Comparison of ENCODE assay signal across 17 cellular contexts in genomic region chr2:229096667-229097066, GRCh38.
DNase-seq lines count a peak whose midpoint lies in the region; TF ChIP-seq lines count a peak whose summit lies in the region.
"Had no signal": no experiment of that assay in that cellular context is flagged by ENCODE, and none has a peak within 500 bp of the region (broad histone marks: within the 10 kb centered on the region; RNA-seq: fewer than 3 reads in every experiment).

No MANE protein-coding gene starts in this region.

- intact Hi-C loops in adrenal gland (cut with DNase I) = no loop called here

- H3K27me3 ChIP-seq in smooth muscle cell (ENCODE audit: low read depth) (no peaks in the 10 kb centered on the region), adrenal gland (no peaks in the 10 kb centered on the region)
- H3K27me3 ChIP-seq: SJSA1 had no signal

- TF ChIP-seq CTCF in smooth muscle cell (IDR thresholded peaks at IDR 0.05; ENCODE audit: borderline replicate concordance, insufficient read depth, poor library complexity, severe bottlenecking) = no peak
- TF ChIP-seq CTCF in adrenal gland (IDR thresholded peaks at IDR 0.05) = no peak

- H3K27ac ChIP-seq in smooth muscle cell (ENCODE audit: low read depth) = no peak overlapping the region
- H3K27ac ChIP-seq in adrenal gland = no peak overlapping the region
- H3K27ac ChIP-seq: C4-2B, SJSA1 had no signal

- H4K20me1 ChIP-seq in smooth muscle cell (ENCODE audit: low read depth) = peaks cover under 1% of the 10 kb centered on the region

- no peaks in the 10 kb centered on the region for H3F3A ChIP-seq in smooth muscle cell (ENCODE audit: low read depth)

- H3K9ac ChIP-seq in smooth muscle cell (ENCODE audit: low read depth) = no peak overlapping the region

- DNase-seq in NCI-H2029 treated with DMSO at 0.1 percent for 48 hours (lab: John Stamatoyannopoulos, UW) (peak; percentile 6), NCI-H2029 (lab: John Stamatoyannopoulos, UW) (no peak), RPMI7951 (ENCODE audit: low read depth) (peak; percentile 27), fibroblast of gingiva (ENCODE audit: low read depth) (peak; percentile 12), smooth muscle cell (lab: John Stamatoyannopoulos, UW; ENCODE audit: unreplicated experiment) (no peak), adrenal gland (no peak), amniotic stem cell (lab: John Stamatoyannopoulos, UW) (no peak)
- no peak for DNase-seq in activated T-cell treated with anti-CD3 and anti-CD28 coated beads, Interleukin-2, amount 50 U/mL, for 48 hours
- DNase-seq: 8988T, DMS153, GDM1, NCI-H1436 treated with DMSO at 0.1 percent for 48 hours, NCI-H2171, NCI-H524 treated with DMSO at 0.1 percent for 48 hours, RPMI8226 had no signal

- no peak for TF ChIP-seq POLR2A in adrenal gland (IDR thresholded peaks at IDR 0.05)

- H3K79me2 ChIP-seq in smooth muscle cell (ENCODE audit: low read depth) = peaks cover 5% of the 10 kb centered on the region

- H3K4me1 ChIP-seq in smooth muscle cell (ENCODE audit: low read depth) = no peaks in the 10 kb centered on the region
- H3K4me1 ChIP-seq in adrenal gland (replicated peaks in 1 of 2) = peaks cover 0 to 8% of the 10 kb centered on the region in 2 donors
- H3K4me1 ChIP-seq: SJSA1 had no signal

- H3K4me2 ChIP-seq in smooth muscle cell = peak overlapping the region; percentile 17

- 57% methylated on average over 3 of the region's 3 CpGs for WGBS in smooth muscle cell (ENCODE audit: low lambda C conversion rate)
- WGBS in adrenal gland, 4 donors = 83 to 90% (median 85%) methylated on average over 3 of the region's 3 CpGs

- H3K4me3 ChIP-seq in smooth muscle cell = no peak overlapping the region
- no peak overlapping the region for H3K4me3 ChIP-seq in adrenal gland
- H3K4me3 ChIP-seq: SJSA1 had no signal

- no peak overlapping the region for H2AFZ ChIP-seq in smooth muscle cell (ENCODE audit: low read depth)

- H3K36me3 ChIP-seq in smooth muscle cell (ENCODE audit: low read depth) = no peaks in the 10 kb centered on the region
- H3K36me3 ChIP-seq in adrenal gland (replicated peaks in 1 of 2) = no peaks in the 10 kb centered on the region
- H3K36me3 ChIP-seq: SJSA1 had no signal

- H3K9me3 ChIP-seq in smooth muscle cell (replicated peaks; ENCODE audit: low read depth) = no peaks in the 10 kb centered on the region
- H3K9me3 ChIP-seq in adrenal gland (replicated peaks in 1 of 3) = no peaks in the 10 kb centered on the region

Comparison
In these comparisons a context has a peak if more than half of its experiments do, and no peak if none do; other contexts are left out.
1. DNase-seq: peak in NCI-H2029 treated with DMSO at 0.1 percent for 48 hours (single experiment), RPMI7951 (single experiment) and fibroblast of gingiva (single experiment); none in NCI-H2029 (single experiment), smooth muscle cell (single experiment), adrenal gland (0 of 7), amniotic stem cell (single experiment) and activated T-cell treated with anti-CD3 and anti-CD28 coated beads, Interleukin-2, amount 50 U/mL, for 48 hours (0 of 2).